10 cellular contexts compared by ENCODE assay signal in genomic region chr20:1800777-1801176, GRCh38.
A peak's percentile ranks its signal among the peaks of the same experiment; 100 is the strongest.
DNase-seq lines count a peak whose midpoint lies in the region; ATAC-seq and TF ChIP-seq lines count a peak whose summit lies in the region.
"Had no signal": no experiment of that assay in that cellular context is flagged by ENCODE, and none has a peak within 500 bp of the region (broad histone marks: within the 10 kb centered on the region; RNA-seq: fewer than 3 reads in every experiment).

No MANE protein-coding gene starts in this region.

- H3K27me3 ChIP-seq in A673 (replicated peaks; ENCODE audit: insufficient read depth, low read depth, low read length, poor library complexity) (no peaks in the 10 kb centered on the region), foreskin keratinocyte (no peaks in the 10 kb centered on the region)

- CTCF ChIA-PET in A673 (lab: Charles Lee): interaction anchor here (1.2 kb wide), 1 partner anchor 24 kb away, joined by 5 read pairs; no protein-coding TSS in a partner anchor

- peak overlapping the region; percentile 37 for H3K9ac ChIP-seq in SK-N-MC (ENCODE audit: insufficient read length)

- no peaks in the 10 kb centered on the region for H3K9me3 Mint-ChIP-seq in stimulated activated effector memory CD8-positive, alpha-beta T cell treated with anti-CD3 and anti-CD28 coated beads, Interleukin-12 subunit alpha, Interleukin-12 subunit beta, amount 100 ng/mL, for 72 hours

- BruUV-seq in A673 (replicated peaks; lab: Mats Ljungman, UMichigan): no TSS peak

- TF ChIP-seq CTCF in A673 (conservative IDR thresholded peaks at IDR 0.05; ENCODE audit: low read depth, low read length): peak; percentile 73
- TF ChIP-seq CTCF in foreskin keratinocyte (conservative IDR thresholded peaks at IDR 0.05): peak; percentile 76

- POLR2A ChIA-PET in A673 (lab: Charles Lee; ENCODE audit: low non-redundant PET): no interaction called here

- DNase-seq in A673 (ENCODE audit: low spot score) (peak; percentile 67), HCEC 1CT (peak; percentile 60), SK-N-MC (ENCODE audit: low read depth, low spot score) (no peak), foreskin keratinocyte (no peak), C1 segment of cervical spinal cord (lab: John Stamatoyannopoulos, UW) (no peak), left colon (no peak), middle frontal gyrus (ENCODE audit: extremely low spot score, low spot score) (no peak)
- no peak for DNase-seq in stimulated activated effector memory CD8-positive, alpha-beta T cell treated with anti-CD3 and anti-CD28 coated beads, Interleukin-12 subunit alpha, Interleukin-12 subunit beta, amount 100 ng/mL, for 72 hours (ENCODE audit: low spot score in 2 of 2)
- DNase-seq: immature natural killer cell, T1000 had no signal

- H3K4me3 ChIP-seq in A673 (ENCODE audit: low read depth, low read length, poor library complexity, severe bottlenecking) (no peak overlapping the region), SK-N-MC (no peak overlapping the region)

- peaks cover 7% of the 10 kb centered on the region for H3K4me1 Mint-ChIP-seq in stimulated activated effector memory CD8-positive, alpha-beta T cell treated with anti-CD3 and anti-CD28 coated beads, Interleukin-12 subunit alpha, Interleukin-12 subunit beta, amount 100 ng/mL, for 72 hours
- H3K4me1 Mint-ChIP-seq: immature natural killer cell had no signal

- no peaks in the 10 kb centered on the region for H3K36me3 Mint-ChIP-seq in stimulated activated effector memory CD8-positive, alpha-beta T cell treated with anti-CD3 and anti-CD28 coated beads, Interleukin-12 subunit alpha, Interleukin-12 subunit beta, amount 100 ng/mL, for 72 hours
- H3K36me3 Mint-ChIP-seq: immature natural killer cell had no signal

- ATAC-seq in foreskin keratinocyte (peak; percentile 34), left colon (no peak)
- ATAC-seq in stimulated activated effector memory CD8-positive, alpha-beta T cell treated with anti-CD3 and anti-CD28 coated beads, Interleukin-12 subunit alpha, Interleukin-12 subunit beta, amount 100 ng/mL, for 72 hours: no peak

- peaks cover 31% of the 10 kb centered on the region for H3K4me1 ChIP-seq in A673 (ENCODE audit: insufficient read depth, low read length, poor library complexity, severe bottlenecking)
- H3K4me1 ChIP-seq in foreskin keratinocyte: peaks cover 13% of the 10 kb centered on the region

- intact Hi-C loops in A673 (cut with micrococcal nuclease; ENCODE audit: unreplicated experiment) (loop anchor here (5.0 to 10.0 kb wide), 3 partner anchors 52 to 374 kb away; no protein-coding TSS in a partner anchor), left colon (cut with DNase I, micrococcal nuclease) (no loop called here)

- H3K36me3 ChIP-seq in A673 (ENCODE audit: insufficient read depth, low read length, poor library complexity, severe bottlenecking) (no peaks in the 10 kb centered on the region), SK-N-MC (ENCODE audit: insufficient read depth, low read length) (no peaks in the 10 kb centered on the region)

- no peak overlapping the region for H3K27ac ChIP-seq in A673 (ENCODE audit: low read depth, low read length, poor library complexity, severe bottlenecking)
- peak overlapping the region; percentile 85 for H3K27ac ChIP-seq in SK-N-MC
- no peak overlapping the region for H3K27ac ChIP-seq in foreskin keratinocyte

- H3K9me3 ChIP-seq in A673 (ENCODE audit: low read depth, low read length, poor library complexity, severe bottlenecking): no peaks in the 10 kb centered on the region
- H3K9me3 ChIP-seq in SK-N-MC (ENCODE audit: low read depth, low read length): no peaks in the 10 kb centered on the region

- H3K27ac Mint-ChIP-seq in stimulated activated effector memory CD8-positive, alpha-beta T cell treated with anti-CD3 and anti-CD28 coated beads, Interleukin-12 subunit alpha, Interleukin-12 subunit beta, amount 100 ng/mL, for 72 hours: no peak overlapping the region
- H3K27ac Mint-ChIP-seq: immature natural killer cell had no signal

- H3K4me3 Mint-ChIP-seq in stimulated activated effector memory CD8-positive, alpha-beta T cell treated with anti-CD3 and anti-CD28 coated beads, Interleukin-12 subunit alpha, Interleukin-12 subunit beta, amount 100 ng/mL, for 72 hours: no peak overlapping the region
- H3K4me3 Mint-ChIP-seq: immature natural killer cell had no signal

Comparison
In these comparisons a context has a peak if more than half of its experiments do, and no peak if none do; other contexts are left out.
1. DNase-seq: peak in A673 (single experiment) and HCEC 1CT (single experiment); none in SK-N-MC (single experiment), foreskin keratinocyte (0 of 2), C1 segment of cervical spinal cord (0 of 14), left colon (0 of 2), stimulated activated effector memory CD8-positive, alpha-beta T cell treated with anti-CD3 and anti-CD28 coated beads, Interleukin-12 subunit alpha, Interleukin-12 subunit beta, amount 100 ng/mL, for 72 hours (0 of 2) and middle frontal gyrus (single experiment).